9 cellular contexts compared by ENCODE assay signal in genomic region chr11:57335023-57335342, GRCh38. TPM values are rescaled to one million over a fixed set of nuclear protein-coding genes. Genes with fewer than 3 reads are reported as not detected.
A peak's percentile ranks its signal among the peaks of the same experiment; 100 is the strongest.
DNase-seq lines count a peak whose midpoint lies in the region; TF ChIP-seq lines count a peak whose summit lies in the region.
"Had no signal": no experiment of that assay in that cellular context is flagged by ENCODE, and none has a peak within 500 bp of the region (broad histone marks: within the 10 kb centered on the region; RNA-seq: fewer than 3 reads in every experiment).

No MANE protein-coding gene starts in this region.

- peak overlapping the region; percentile 82 for H3K4me3 ChIP-seq in iPS-18c (ENCODE audit: insufficient read depth, low read depth, low read length)
- H3K4me3 ChIP-seq in testis, result peak overlapping the region; percentile 81 to 97

- H3K4me1 Mint-ChIP-seq in activated CD4-positive, alpha-beta T cell treated with anti-CD3 and anti-CD28 coated beads, Interleukin-2, amount 10 ng/mL, durations not matched to agents 7 days and 5 days, result peaks cover 50% of the 10 kb centered on the region
- H3K4me1 Mint-ChIP-seq in activated CD4-positive, alpha-beta memory T cell treated with anti-CD3 and anti-CD28 coated beads, Interleukin-2, amount 10 ng/mL, durations not matched to agents 7 days and 5 days, result peaks cover 51% of the 10 kb centered on the region

- 2 to 4% methylated on average over 5 to 7 of the region's 7 CpGs for WGBS in testis, 2 donors

- H3K4me3 Mint-ChIP-seq in activated CD4-positive, alpha-beta T cell treated with anti-CD3 and anti-CD28 coated beads, Interleukin-2, amount 10 ng/mL, durations not matched to agents 7 days and 5 days, result peak overlapping the region; percentile 89
- H3K4me3 Mint-ChIP-seq in activated CD4-positive, alpha-beta memory T cell treated with anti-CD3 and anti-CD28 coated beads, Interleukin-2, amount 10 ng/mL, durations not matched to agents 7 days and 5 days, result peak overlapping the region; percentile 97

- H3K9me3 Mint-ChIP-seq in activated CD4-positive, alpha-beta T cell treated with anti-CD3 and anti-CD28 coated beads, Interleukin-2, amount 10 ng/mL, durations not matched to agents 7 days and 5 days, result no peaks in the 10 kb centered on the region
- no peaks in the 10 kb centered on the region for H3K9me3 Mint-ChIP-seq in activated CD4-positive, alpha-beta memory T cell treated with anti-CD3 and anti-CD28 coated beads, Interleukin-2, amount 10 ng/mL, durations not matched to agents 7 days and 5 days

- H3K9me3 ChIP-seq in iPS-18c (ENCODE audit: control insufficient read depth, insufficient read depth, low read length) (no peaks in the 10 kb centered on the region), testis (no peaks in the 10 kb centered on the region)

- TF ChIP-seq POLR2A in testis (IDR thresholded peaks at IDR 0.05), result no peak

- H3K27me3 ChIP-seq in testis, result no peaks in the 10 kb centered on the region

- peaks cover 5% of the 10 kb centered on the region for H3K27me3 Mint-ChIP-seq in activated CD4-positive, alpha-beta T cell treated with anti-CD3 and anti-CD28 coated beads, Interleukin-2, amount 10 ng/mL, durations not matched to agents 7 days and 5 days
- peaks cover 9% of the 10 kb centered on the region for H3K27me3 Mint-ChIP-seq in activated CD4-positive, alpha-beta memory T cell treated with anti-CD3 and anti-CD28 coated beads, Interleukin-2, amount 10 ng/mL, durations not matched to agents 7 days and 5 days

- DNase-seq in activated CD4-positive, alpha-beta T cell treated with anti-CD3 and anti-CD28 coated beads, Interleukin-2, amount 10 ng/mL, durations not matched to agents 7 days and 5 days, result no peak
- no peak for DNase-seq in activated CD4-positive, alpha-beta T cell treated with anti-CD3 and anti-CD28 coated beads, Interleukin-2, amount 50 U/mL, for 4 hours
- DNase-seq in activated CD4-positive, alpha-beta memory T cell treated with anti-CD3 and anti-CD28 coated beads, Interleukin-2, amount 10 ng/mL, durations not matched to agents 7 days and 5 days, result no peak
- DNase-seq in testis (no peak), EL (no peak), head of caudate nucleus (no peak), NCI-H2081 (lab: John Stamatoyannopoulos, UW) (no peak)

- peak overlapping the region; percentile 98 for H3K27ac Mint-ChIP-seq in activated CD4-positive, alpha-beta T cell treated with anti-CD3 and anti-CD28 coated beads, Interleukin-2, amount 10 ng/mL, durations not matched to agents 7 days and 5 days
- H3K27ac Mint-ChIP-seq in activated CD4-positive, alpha-beta memory T cell treated with anti-CD3 and anti-CD28 coated beads, Interleukin-2, amount 10 ng/mL, durations not matched to agents 7 days and 5 days, result peak overlapping the region; percentile 84

- peaks cover 44% of the 10 kb centered on the region for H3K36me3 Mint-ChIP-seq in activated CD4-positive, alpha-beta T cell treated with anti-CD3 and anti-CD28 coated beads, Interleukin-2, amount 10 ng/mL, durations not matched to agents 7 days and 5 days (ENCODE audit: low read depth)
- H3K36me3 Mint-ChIP-seq in activated CD4-positive, alpha-beta memory T cell treated with anti-CD3 and anti-CD28 coated beads, Interleukin-2, amount 10 ng/mL, durations not matched to agents 7 days and 5 days (ENCODE audit: low read depth), result peaks cover 47% of the 10 kb centered on the region

- intact Hi-C loops in testis (cut with DNase I; ENCODE audit: low total_unique reads), result no loop called here
- intact Hi-C loops in head of caudate nucleus (cut with DNase I), result loop anchor here (5.0 kb wide), 2 partner anchors 197 to 312 kb away; partner anchors contain the start of genes TIMM10 and YPEL4

- POLR2A ChIA-PET in activated CD4-positive, alpha-beta T cell treated with anti-CD3 and anti-CD28 coated beads, Interleukin-2, amount 10 ng/mL, durations not matched to agents 7 days and 5 days (lab: Charles Lee), result no interaction called here
- POLR2A ChIA-PET in activated CD4-positive, alpha-beta memory T cell treated with anti-CD3 and anti-CD28 coated beads, Interleukin-2, amount 10 ng/mL, durations not matched to agents 7 days and 5 days (lab: Charles Lee), result interaction anchor here (0.5 to 6.4 kb wide), 11 partner anchors 10 to 1772 kb away, joined by 3 to 127 read pairs (median 4); partner anchors contain the start of genes FAM111B, MED19, SELENOH and SLC43A3

- no peak for TF ChIP-seq CTCF in testis (IDR thresholded peaks at IDR 0.05)

- peak overlapping the region; percentile 87 to 91 for H3K27ac ChIP-seq in testis

- CTCF ChIA-PET in activated CD4-positive, alpha-beta T cell treated with anti-CD3 and anti-CD28 coated beads, Interleukin-2, amount 10 ng/mL, durations not matched to agents 7 days and 5 days (lab: Charles Lee), result interaction anchor here (1.2 to 1.9 kb wide), 5 partner anchors 9 to 158 kb away, joined by 3 to 8 read pairs (median 6); partner anchors contain the start of gene TNKS1BP1
- CTCF ChIA-PET in activated CD4-positive, alpha-beta memory T cell treated with anti-CD3 and anti-CD28 coated beads, Interleukin-2, amount 10 ng/mL, durations not matched to agents 7 days and 5 days (lab: Charles Lee), result interaction anchor here (0.7 to 3.0 kb wide), 5 partner anchors 9 to 192 kb away, joined by 3 to 18 read pairs (median 6); partner anchors contain the start of gene TNKS1BP1

- H3K36me3 ChIP-seq in testis (ENCODE audit: low read depth, missing control alignments), result no peaks in the 10 kb centered on the region

- H3K4me1 ChIP-seq in testis, result peaks cover 9% of the 10 kb centered on the region

RNA-seq across cellular contexts. Expression of gene SSRP1, which starts 0.7 kb away (rescaled TPM):
- 100 to 1,000 TPM; 165 to 175 TPM for total RNA-seq in activated CD4-positive, alpha-beta T cell treated with anti-CD3 and anti-CD28 coated beads, Interleukin-2, amount 10 ng/mL, durations not matched to agents 7 days and 5 days
- total RNA-seq in activated CD4-positive, alpha-beta memory T cell treated with anti-CD3 and anti-CD28 coated beads, Interleukin-2, amount 10 ng/mL, durations not matched to agents 7 days and 5 days, result 100 to 1,000 TPM; 135 to 137 TPM
- 100 to 1,000 TPM in 1 of 2 donors, 10 to 100 TPM in 1; 89.1 to 111 TPM for total RNA-seq in testis
- polyA plus RNA-seq in testis (ENCODE audit: insufficient read depth, low read depth, low replicate concordance), result 104 TPM

RNA-seq across cellular contexts. Expression of gene P2RX3, which starts 3.2 kb away (rescaled TPM):
- total RNA-seq in activated CD4-positive, alpha-beta T cell treated with anti-CD3 and anti-CD28 coated beads, Interleukin-2, amount 10 ng/mL, durations not matched to agents 7 days and 5 days, result not detected
- total RNA-seq in activated CD4-positive, alpha-beta memory T cell treated with anti-CD3 and anti-CD28 coated beads, Interleukin-2, amount 10 ng/mL, durations not matched to agents 7 days and 5 days, result not detected
- total RNA-seq in testis, result 1 to 10 TPM; 2.5 to 3.3 TPM
- 8.5 TPM for polyA plus RNA-seq in testis (ENCODE audit: insufficient read depth, low read depth, low replicate concordance)
- total RNA-seq: Daoy had no signal

RNA-seq across cellular contexts. Expression of gene TNKS1BP1, which starts 10.2 kb away (rescaled TPM):
- 10 to 100 TPM in 1 of 2 experiments, 1 to 10 TPM in 1; 8.9 to 10.4 TPM for total RNA-seq in activated CD4-positive, alpha-beta T cell treated with anti-CD3 and anti-CD28 coated beads, Interleukin-2, amount 10 ng/mL, durations not matched to agents 7 days and 5 days
- total RNA-seq in activated CD4-positive, alpha-beta memory T cell treated with anti-CD3 and anti-CD28 coated beads, Interleukin-2, amount 10 ng/mL, durations not matched to agents 7 days and 5 days, result 10 to 100 TPM in 1 of 2 experiments, 1 to 10 TPM in 1; 9.9 to 10.7 TPM
- 10 to 100 TPM; 85.2 to 99.4 TPM for total RNA-seq in testis
- 62.3 TPM for polyA plus RNA-seq in testis (ENCODE audit: insufficient read depth, low read depth, low replicate concordance)

RNA-seq across cellular contexts. Expression of gene PRG3, which starts 46.0 kb away (rescaled TPM):
- not detected for total RNA-seq in activated CD4-positive, alpha-beta T cell treated with anti-CD3 and anti-CD28 coated beads, Interleukin-2, amount 10 ng/mL, durations not matched to agents 7 days and 5 days
- not detected for total RNA-seq in activated CD4-positive, alpha-beta memory T cell treated with anti-CD3 and anti-CD28 coated beads, Interleukin-2, amount 10 ng/mL, durations not matched to agents 7 days and 5 days
- total RNA-seq in testis, result not detected
- polyA plus RNA-seq in testis (ENCODE audit: insufficient read depth, low read depth, low replicate concordance), result not detected
- total RNA-seq: Daoy had no signal

RNA-seq across cellular contexts. Expression of gene PRG2, which starts 55.5 kb away (rescaled TPM):
- under 1 TPM; 0.17 to 0.40 TPM for total RNA-seq in activated CD4-positive, alpha-beta T cell treated with anti-CD3 and anti-CD28 coated beads, Interleukin-2, amount 10 ng/mL, durations not matched to agents 7 days and 5 days
- total RNA-seq in activated CD4-positive, alpha-beta memory T cell treated with anti-CD3 and anti-CD28 coated beads, Interleukin-2, amount 10 ng/mL, durations not matched to agents 7 days and 5 days, result under 1 TPM; 0.33 to 0.68 TPM
- not detected for total RNA-seq in testis
- polyA plus RNA-seq in testis (ENCODE audit: insufficient read depth, low read depth, low replicate concordance), result not detected
- total RNA-seq: Daoy had no signal

Comparison
In these comparisons a context has a peak if more than half of its experiments do, and no peak if none do; other contexts are left out.
1. RNA of gene TNKS1BP1, which starts 10.2 kb away (total RNA-seq): 85.2 to 99.4 TPM in testis; 9.9 to 10.7 TPM in activated CD4-positive, alpha-beta memory T cell treated with anti-CD3 and anti-CD28 coated beads, Interleukin-2, amount 10 ng/mL, durations not matched to agents 7 days and 5 days and 8.9 to 10.4 TPM in activated CD4-positive, alpha-beta T cell treated with anti-CD3 and anti-CD28 coated beads, Interleukin-2, amount 10 ng/mL, durations not matched to agents 7 days and 5 days; every median in the first group is over 4 times any median in the second.